9 cellular contexts compared by ENCODE assay signal in genomic region chr1:42335809-42336518, GRCh38. TPM values are rescaled to one million over a fixed set of nuclear protein-coding genes. Genes with fewer than 3 reads are reported as not detected.
DNase-seq lines count a peak whose midpoint lies in the region; ATAC-seq, FAIRE-seq and TF ChIP-seq lines count a peak whose summit lies in the region.
"Had no signal": no experiment of that assay in that cellular context is flagged by ENCODE, and none has a peak within 500 bp of the region (broad histone marks: within the 10 kb centered on the region; RNA-seq: fewer than 3 reads in every experiment).

No MANE protein-coding gene starts in this region.

- no peak overlapping the region for H2BK20ac ChIP-seq in H1 (ENCODE audit: low read length)

- no peak overlapping the region for H3K18ac ChIP-seq in H1 (ENCODE audit: extremely low read depth, low read length)

- no peak for TF ChIP-seq RAD21 in H1 (IDR thresholded peaks at IDR 0.05 in 1 of 2, conservative IDR thresholded peaks at IDR 0.05 in 1 of 2; ENCODE audit: low read depth in 2 of 2, low read length in 2 of 2)

- in situ Hi-C loops in Panc1 (cut with HindIII; ENCODE audit: low pct_unique_long_range_greater_than_20kb, low sequenced_read_pairs): no loop called here

- WGBS in H1 (ENCODE audit: extremely low coverage in 1 of 2, insufficient coverage in 1 of 2, insufficient read length in 1 of 2, insufficient replicate concordance in 2 of 2, low coverage in 1 of 2, low lambda C conversion rate in 2 of 2, missing lambda C conversion rate in 1 of 2), 2 experiments: 18% methylated on average over 9 of the region's 9 CpGs; no CpG with 5 or more reads in 1 of the 2 experiments

- no peak for FAIRE-seq in H1 (lab: Jason Lieb, UNC)
- FAIRE-seq: TTC549 had no signal

- ATAC-seq in HG02973 (IDR thresholded peaks at IDR 0.05; ENCODE audit: unreplicated experiment) (peak; percentile 5), Panc1 (peak; percentile 9), GM21786 (IDR thresholded peaks at IDR 0.05; ENCODE audit: unreplicated experiment) (no peak)

- H2BK5ac ChIP-seq in H1 (ENCODE audit: low read depth, low read length): no peak overlapping the region

- H3K14ac ChIP-seq in H1 (ENCODE audit: insufficient read length): no peak overlapping the region

- BruUV-seq in Panc1 (replicated peaks; lab: Mats Ljungman, UMichigan): TSS peak; percentile 96

- H4K8ac ChIP-seq in H1 (ENCODE audit: extremely low read depth, insufficient read depth, low read length): no peak overlapping the region

- H3K4me1 ChIP-seq in Panc1 (ENCODE audit: control insufficient read depth, insufficient read depth, low read length): peaks cover 49% of the 10 kb centered on the region
- peaks cover 2 to 9% (median 5%) of the 10 kb centered on the region in 4 experiments; a peak in 6 of 7 replicates for H3K4me1 ChIP-seq in H1 (replicated peaks in 1 of 4; ENCODE audit: control insufficient read depth in 3 of 4, insufficient read depth in 4 of 4, low read length in 3 of 4)
- H3K4me1 ChIP-seq in muscle layer of colon (ENCODE audit: insufficient read depth, low read length): peaks cover 21% of the 10 kb centered on the region

- H3K4ac ChIP-seq in H1 (replicated peaks; ENCODE audit: insufficient read length, low read depth, low read length): no peak overlapping the region

- H3K4me3 ChIP-seq in Panc1 (ENCODE audit: low read depth in 2 of 2, low read length in 2 of 2) (peak overlapping the region; percentile 85 to 98), H1 (ENCODE audit: extremely low read depth in 1 of 4, insufficient read depth in 2 of 4, low read depth in 3 of 4, low read length in 4 of 4) (peak overlapping the region; percentile 65 to 94 (median 82)), muscle layer of colon (ENCODE audit: low read depth in 1 of 2, low read length in 2 of 2) (peak overlapping the region; percentile 89 to 98)

- intact Hi-C loops in Panc1 (cut with micrococcal nuclease; ENCODE audit: unreplicated experiment): loop anchor here (5.0 kb wide), 2 partner anchors 126 to 159 kb away; partner anchors contain the start of gene CCDC30

- 0 out of 2 replicates have a peak overlapping the region, but pooled peaks have one; percentile 46 for H2AFZ ChIP-seq in H1 (ENCODE audit: low read length)

- no peak overlapping the region for H2BK120ac ChIP-seq in H1 (replicated peaks; ENCODE audit: low read depth, low read length)

- H3K36me3 ChIP-seq in Panc1 (ENCODE audit: control insufficient read depth, insufficient read depth, low read length) (peaks cover 2% of the 10 kb centered on the region; the same call in 1 of the 2 replicates), H1 (ENCODE audit: control insufficient read depth in 2 of 4, insufficient read depth in 4 of 4, low read length in 3 of 4) (no peaks in the 10 kb centered on the region), muscle layer of colon (ENCODE audit: insufficient read depth, low read length) (no peaks in the 10 kb centered on the region)

- peak overlapping the region; percentile 98 for H3K27ac ChIP-seq in Panc1 (ENCODE audit: low read length)
- H3K27ac ChIP-seq in H1 (ENCODE audit: low read depth, low read length): peak overlapping the region; percentile 78
- peak overlapping the region; percentile 85 for H3K27ac ChIP-seq in muscle layer of colon (ENCODE audit: low read depth, low read length)

- peaks cover 7% of the 10 kb centered on the region for H3K23me2 ChIP-seq in H1 (ENCODE audit: low read depth, low read length)

- H2BK12ac ChIP-seq in H1 (ENCODE audit: low read depth, low read length): no peak overlapping the region

- peak overlapping the region; percentile 64 to 71 for H3K4me2 ChIP-seq in H1 (ENCODE audit: insufficient read depth in 1 of 2, low read depth in 2 of 2, low read length in 2 of 2)

- no peak for TF ChIP-seq EP300 in H1 (IDR thresholded peaks at IDR 0.05; ENCODE audit: borderline replicate concordance in 1 of 2, low read depth in 2 of 2, low read length in 2 of 2)

- TF ChIP-seq CTCF in Panc1 (IDR thresholded peaks at IDR 0.05): no peak
- TF ChIP-seq CTCF in H1 (IDR thresholded peaks at IDR 0.05; ENCODE audit: control extremely low read depth in 1 of 3, insufficient read depth in 1 of 3, low read depth in 1 of 3, low read length in 3 of 3): no peak

- H3K9ac ChIP-seq in H1 (replicated peaks in 1 of 4; ENCODE audit: extremely low read depth in 1 of 4, low read depth in 3 of 4, low read length in 3 of 4): peak overlapping the region in 3 of 4 experiments; percentile 60 to 77 (median 72); a peak in 5 of 7 replicates
- peak overlapping the region; percentile 82 for H3K9ac ChIP-seq in muscle layer of colon (ENCODE audit: low read length)

- no peak overlapping the region for H2AK5ac ChIP-seq in H1 (ENCODE audit: low read depth, low read length)

- H3K27me3 ChIP-seq in Panc1 (ENCODE audit: control insufficient read depth, insufficient read depth, low read length) (no peaks in the 10 kb centered on the region), H1 (replicated peaks in 1 of 4; ENCODE audit: control insufficient read depth in 3 of 4, extremely low read depth in 1 of 4, insufficient read depth in 3 of 4, low read length in 3 of 4) (no peaks in the 10 kb centered on the region), muscle layer of colon (ENCODE audit: control insufficient read depth in 1 of 2, insufficient read depth in 2 of 2, low read length in 2 of 2) (no peaks in the 10 kb centered on the region)

- DNase-seq in DMS153 (lab: John Stamatoyannopoulos, UW) (peak; percentile 88), Panc1 (ENCODE audit: low read depth, low spot score) (no peak), H1 (ENCODE audit: low read depth in 1 of 2, low spot score in 2 of 2) (no peak), cerebellum (ENCODE audit: low spot score) (no peak), NCI-H128 (lab: John Stamatoyannopoulos, UW; ENCODE audit: unreplicated experiment) (no peak)

- peaks cover 0 to 8% of the 10 kb centered on the region in 2 experiments for H4K20me1 ChIP-seq in H1 (replicated peaks in 1 of 2; ENCODE audit: control insufficient read depth in 1 of 2, insufficient read depth in 2 of 2, low read length in 2 of 2)

- TF ChIP-seq POLR2A in H1 (IDR thresholded peaks at IDR 0.05; ENCODE audit: control extremely low read depth in 1 of 2, low read depth in 2 of 2, low read length in 2 of 2): no peak

- H3K9me3 ChIP-seq in Panc1 (ENCODE audit: control insufficient read depth, insufficient read depth, low read depth, low read length): no peaks in the 10 kb centered on the region
- H3K9me3 ChIP-seq in H1 (ENCODE audit: insufficient read depth in 2 of 2, low read depth in 1 of 2, low read length in 1 of 2): no peaks in the 10 kb centered on the region
- no peaks in the 10 kb centered on the region for H3K9me3 ChIP-seq in muscle layer of colon (ENCODE audit: low read length)

- POLR2A ChIA-PET in Panc1 (lab: Charles Lee): no interaction called here
- POLR2A ChIA-PET in H1 (lab: Charles Lee; ENCODE audit: partially characterized antibody): interaction anchor here (0.7 to 0.9 kb wide), 3 partner anchors 346 to 844 kb away, joined by 3 read pairs; partner anchors contain the start of gene YBX1

- H4K91ac ChIP-seq in H1 (replicated peaks; ENCODE audit: insufficient read length, low read length): peak overlapping the region; percentile 57

- peaks cover 25 to 36% of the 10 kb centered on the region in 2 experiments for H3K79me2 ChIP-seq in H1 (ENCODE audit: control insufficient read depth in 1 of 2, insufficient read depth in 2 of 2, low read length in 2 of 2)

- H3K79me1 ChIP-seq in H1 (ENCODE audit: low read depth, low read length): no peaks in the 10 kb centered on the region

- no peak overlapping the region for H2BK15ac ChIP-seq in H1 (ENCODE audit: low read length)

- peak overlapping the region; percentile 59 for H3K56ac ChIP-seq in H1 (replicated peaks; ENCODE audit: insufficient read length, low read depth, low read length)

- H3K23ac ChIP-seq in H1 (ENCODE audit: insufficient read length): no peak overlapping the region

- CTCF ChIA-PET in Panc1 (lab: Charles Lee): no interaction called here
- CTCF ChIA-PET in H1 (lab: Charles Lee; ENCODE audit: partially characterized antibody): interaction anchor here (0.9 kb wide), 1 partner anchor 161 kb away, joined by 3 read pairs; no protein-coding TSS in a partner anchor

- H4K5ac ChIP-seq in H1 (ENCODE audit: insufficient read length, low read depth, low read length): peak overlapping the region; percentile 57

TF ChIP-seq in H1, 55 proteins besides CTCF, POLR2A, EP300 and RAD21:
- TF ChIP-seq SRF (IDR thresholded peaks at IDR 0.05; ENCODE audit: low read depth, low read length) (no peak), PHF8 (conservative IDR thresholded peaks at IDR 0.05; ENCODE audit: low read depth, low read length) (0 out of 2 replicates have a peak, but pooled peaks have one; percentile 15)

RNA-seq across cellular contexts. Expression of gene FOXJ3, which starts 0.9 kb away (rescaled TPM):
- total RNA-seq in Panc1 (2021; ENCODE audit: unreplicated experiment) (55.3 TPM), cerebellum (60.8 TPM)
- 24.7 TPM for polyA plus RNA-seq in Panc1 (2012; ENCODE audit: insufficient read length)
- total RNA-seq in H1 (2021; fragmentation: NEBNext Ultra II Directional; extraction: Animal tissue kit (Norgen Biotek cat#: 25700)): 43.8 and 48.6 TPM in 2 replicates
- polyA plus RNA-seq in H1 (2011; rRNA removed): 38.8 and 51.9 TPM in 2 replicates
- 29.2 TPM for polyA plus RNA-seq in H1 (2011; cell fraction: cytosol; rRNA removed)
- polyA plus RNA-seq in H1 (2011; cell fraction: nucleus; rRNA removed): 53.1 TPM
- 16.5 to 22.0 TPM (median 20.4 TPM) in 4 replicates for polyA plus RNA-seq in H1 (2012, experiment 1 of 2)
- polyA plus RNA-seq in H1 (2012, experiment 2 of 2): 3.3 TPM
- polyA plus RNA-seq in H1 (2013, experiment 1 of 2): 28.2 TPM
- 27.9 TPM for polyA plus RNA-seq in H1 (2013, experiment 2 of 2)
- 81.6 and 120 TPM in 2 replicates for polyA minus RNA-seq in H1 (2011; rRNA and poly(A)+ RNA removed)
- 25.5 TPM for polyA minus RNA-seq in H1 (2011; cell fraction: cytosol; rRNA and poly(A)+ RNA removed)
- polyA minus RNA-seq in H1 (2011; cell fraction: nucleus; rRNA and poly(A)+ RNA removed): 71.6 TPM

RNA-seq across cellular contexts. Expression of gene RIMKLA, which starts 44.6 kb away (rescaled TPM):
- total RNA-seq in Panc1 (2021; ENCODE audit: unreplicated experiment) (13.6 TPM), cerebellum (10.3 TPM)
- 24.0 TPM for polyA plus RNA-seq in Panc1 (2012; ENCODE audit: insufficient read length)
- 5.8 TPM in 2 replicates for total RNA-seq in H1 (2021; fragmentation: NEBNext Ultra II Directional; extraction: Animal tissue kit (Norgen Biotek cat#: 25700))
- polyA plus RNA-seq in H1 (2011; rRNA removed): 2.2 and 3.2 TPM in 2 replicates
- 3.2 TPM for polyA plus RNA-seq in H1 (2011; cell fraction: cytosol; rRNA removed)
- polyA plus RNA-seq in H1 (2011; cell fraction: nucleus; rRNA removed): 2.7 TPM
- 3.1 to 3.9 TPM (median 3.6 TPM) in 4 replicates for polyA plus RNA-seq in H1 (2012, experiment 1 of 2)
- polyA plus RNA-seq in H1 (2012, experiment 2 of 2): 1.0 TPM
- 2.2 TPM for polyA plus RNA-seq in H1 (2013, experiment 1 of 2)
- polyA plus RNA-seq in H1 (2013, experiment 2 of 2): 2.2 TPM
- 6.4 and 10.0 TPM in 2 replicates for polyA minus RNA-seq in H1 (2011; rRNA and poly(A)+ RNA removed)
- 5.1 TPM for polyA minus RNA-seq in H1 (2011; cell fraction: cytosol; rRNA and poly(A)+ RNA removed)
- 3.2 TPM for polyA minus RNA-seq in H1 (2011; cell fraction: nucleus; rRNA and poly(A)+ RNA removed)
